12 cellular contexts compared by ENCODE assay signal in genomic region chr6:30211306-30211705, GRCh38. TPM values are rescaled to one million over a fixed set of nuclear protein-coding genes. Genes with fewer than 3 reads are reported as not detected.
DNase-seq lines count a peak whose midpoint lies in the region; ATAC-seq and TF ChIP-seq lines count a peak whose summit lies in the region.
"Had no signal": no experiment of that assay in that cellular context is flagged by ENCODE, and none has a peak within 500 bp of the region (broad histone marks: within the 10 kb centered on the region; RNA-seq: fewer than 3 reads in every experiment).

No MANE protein-coding gene starts in this region.

- peak overlapping the region; percentile 83 for H3K4me2 ChIP-seq in hepatocyte

- H3K79me2 ChIP-seq in hepatocyte = peaks cover 55% of the 10 kb centered on the region

- CTCF ChIA-PET in activated CD8-positive, alpha-beta memory T cell treated with anti-CD3 and anti-CD28 coated beads, Interleukin-2, amount 10 ng/mL, durations not matched to agents 7 days and 5 days (lab: Charles Lee) = interaction anchor here (2.5 kb wide), 1 partner anchor 9 kb away, joined by 10 read pairs; no protein-coding TSS in a partner anchor
- CTCF ChIA-PET in WTC11 (lab: Charles Lee) = no interaction called here

- H3K27ac ChIP-seq in hepatocyte = no peak overlapping the region
- no peak overlapping the region for H3K27ac ChIP-seq in SJCRH30
- H3K27ac ChIP-seq: RWPE1 had no signal

- peaks cover 36% of the 10 kb centered on the region for H4K20me1 ChIP-seq in hepatocyte (ENCODE audit: insufficient read depth, poor library complexity, severe bottlenecking)

- H2AFZ ChIP-seq in hepatocyte = no peak overlapping the region

- no peaks in the 10 kb centered on the region for H3K9me3 Mint-ChIP-seq in activated CD8-positive, alpha-beta memory T cell treated with anti-CD3 and anti-CD28 coated beads, Interleukin-2, amount 10 ng/mL, durations not matched to agents 7 days and 5 days (ENCODE audit: low read depth)
- no peaks in the 10 kb centered on the region for H3K9me3 Mint-ChIP-seq in WTC11
- no peaks in the 10 kb centered on the region for H3K9me3 Mint-ChIP-seq in stimulated activated naive B cell treated with anti-CD40 and anti-IgM and Interleukin-4, amounts not matched to agents 10 μg/mL and 1 μg/mL and 100 μg/mL, for 72 hours

- no peaks in the 10 kb centered on the region for H3K9me2 ChIP-seq in hepatocyte (replicated peaks; ENCODE audit: insufficient read depth)

- TF ChIP-seq CTCF in WTC11 (IDR thresholded peaks at IDR 0.05) (no peak), hepatocyte (IDR thresholded peaks at IDR 0.05; ENCODE audit: poor library complexity) (no peak)

- H3K9me3 ChIP-seq in hepatocyte (ENCODE audit: low read depth) (no peaks in the 10 kb centered on the region), SJCRH30 (replicated peaks) (no peaks in the 10 kb centered on the region)

- no peak for DNase-seq in activated CD8-positive, alpha-beta memory T cell treated with anti-CD3 and anti-CD28 coated beads, Interleukin-2, amount 10 ng/mL, durations not matched to agents 7 days and 5 days
- no peak for DNase-seq in activated CD8-positive, alpha-beta memory T cell treated with anti-CD3 and anti-CD28 coated beads, Interleukin-2, amount 50 U/mL, for 48 hours
- no peak for DNase-seq in WTC11 (ENCODE audit: low spot score)
- DNase-seq in hepatocyte (ENCODE audit: low spot score) = no peak
- no peak for DNase-seq in stimulated activated naive B cell treated with anti-CD40 and anti-IgM and Interleukin-4, amounts not matched to agents 10 μg/mL and 1 μg/mL and 100 μg/mL, for 72 hours
- no peak for DNase-seq in SJCRH30
- DNase-seq in AG20443 (ENCODE audit: low spot score) = no peak
- DNase-seq: activated CD8-positive, alpha-beta memory T cell treated with anti-CD3 and anti-CD28 coated beads for 24 hours; caudate nucleus had no signal

- H3K36me3 ChIP-seq in hepatocyte (replicated peaks; ENCODE audit: insufficient read depth, low read depth) = no peaks in the 10 kb centered on the region
- H3K36me3 ChIP-seq in SJCRH30 = no peaks in the 10 kb centered on the region

- peaks cover 40% of the 10 kb centered on the region for H3K36me3 Mint-ChIP-seq in activated CD8-positive, alpha-beta memory T cell treated with anti-CD3 and anti-CD28 coated beads, Interleukin-2, amount 10 ng/mL, durations not matched to agents 7 days and 5 days
- no peaks in the 10 kb centered on the region; the same call in 1 of the 2 replicates for H3K36me3 Mint-ChIP-seq in WTC11
- H3K36me3 Mint-ChIP-seq in stimulated activated naive B cell treated with anti-CD40 and anti-IgM and Interleukin-4, amounts not matched to agents 10 μg/mL and 1 μg/mL and 100 μg/mL, for 72 hours = peaks cover 18 to 49% of the 10 kb centered on the region in 2 donors

- H3K4me3 ChIP-seq in hepatocyte (no peak overlapping the region), SJCRH30 (no peak overlapping the region)

- ATAC-seq in activated CD8-positive, alpha-beta memory T cell treated with anti-CD3 and anti-CD28 coated beads, Interleukin-2, amount 10 ng/mL, durations not matched to agents 7 days and 5 days = no peak
- ATAC-seq in WTC11 (no peak), HG03469 (IDR thresholded peaks at IDR 0.05; ENCODE audit: unreplicated experiment) (no peak)
- ATAC-seq in stimulated activated naive B cell treated with anti-CD40 and anti-IgM and Interleukin-4, amounts not matched to agents 10 μg/mL and 1 μg/mL and 100 μg/mL, for 72 hours (replicated peaks) = no peak

- POLR2A ChIA-PET in WTC11 (lab: Charles Lee) = no interaction called here

- H3K4me1 ChIP-seq in hepatocyte (ENCODE audit: insufficient read depth) = peaks cover 37% of the 10 kb centered on the region
- H3K4me1 ChIP-seq in SJCRH30 = peaks cover 28% of the 10 kb centered on the region

- peak overlapping the region; percentile 99 for H3K27ac Mint-ChIP-seq in activated CD8-positive, alpha-beta memory T cell treated with anti-CD3 and anti-CD28 coated beads, Interleukin-2, amount 10 ng/mL, durations not matched to agents 7 days and 5 days
- no peak overlapping the region for H3K27ac Mint-ChIP-seq in WTC11
- no peak overlapping the region for H3K27ac Mint-ChIP-seq in stimulated activated naive B cell treated with anti-CD40 and anti-IgM and Interleukin-4, amounts not matched to agents 10 μg/mL and 1 μg/mL and 100 μg/mL, for 72 hours

- H3K4me1 Mint-ChIP-seq in activated CD8-positive, alpha-beta memory T cell treated with anti-CD3 and anti-CD28 coated beads, Interleukin-2, amount 10 ng/mL, durations not matched to agents 7 days and 5 days = peaks cover 64% of the 10 kb centered on the region
- H3K4me1 Mint-ChIP-seq in WTC11 = peaks cover 58% of the 10 kb centered on the region
- peaks cover 55 to 78% of the 10 kb centered on the region in 2 donors for H3K4me1 Mint-ChIP-seq in stimulated activated naive B cell treated with anti-CD40 and anti-IgM and Interleukin-4, amounts not matched to agents 10 μg/mL and 1 μg/mL and 100 μg/mL, for 72 hours

- H3K27me3 ChIP-seq in hepatocyte (no peaks in the 10 kb centered on the region), SJCRH30 (no peaks in the 10 kb centered on the region)

- H3K4me3 Mint-ChIP-seq in activated CD8-positive, alpha-beta memory T cell treated with anti-CD3 and anti-CD28 coated beads, Interleukin-2, amount 10 ng/mL, durations not matched to agents 7 days and 5 days = peak overlapping the region; percentile 95
- peak overlapping the region; percentile 97 for H3K4me3 Mint-ChIP-seq in WTC11
- H3K4me3 Mint-ChIP-seq in stimulated activated naive B cell treated with anti-CD40 and anti-IgM and Interleukin-4, amounts not matched to agents 10 μg/mL and 1 μg/mL and 100 μg/mL, for 72 hours = peak overlapping the region; percentile 47 to 99

- H3K27me3 Mint-ChIP-seq in activated CD8-positive, alpha-beta memory T cell treated with anti-CD3 and anti-CD28 coated beads, Interleukin-2, amount 10 ng/mL, durations not matched to agents 7 days and 5 days = no peaks in the 10 kb centered on the region
- peaks cover 20% of the 10 kb centered on the region for H3K27me3 Mint-ChIP-seq in WTC11 (ENCODE audit: low read depth)
- no peaks in the 10 kb centered on the region for H3K27me3 Mint-ChIP-seq in stimulated activated naive B cell treated with anti-CD40 and anti-IgM and Interleukin-4, amounts not matched to agents 10 μg/mL and 1 μg/mL and 100 μg/mL, for 72 hours

- 58% methylated on average over 2 of the region's 2 CpGs for WGBS in hepatocyte (ENCODE audit: low lambda C conversion rate, missing lambda C conversion rate)

TF ChIP-seq in WTC11, 78 proteins besides CTCF, POLR2A, EP300 and RAD21:
- TF ChIP-seq IRF2 (CRISPR knock-in tag; IDR thresholded peaks at IDR 0.05; ENCODE audit: borderline replicate concordance, low read depth) (no peak), ZSCAN18 (CRISPR knock-in tag; IDR thresholded peaks at IDR 0.05) (no peak), GRHL2 (CRISPR knock-in tag; IDR thresholded peaks at IDR 0.05; ENCODE audit: insufficient replicate concordance, severe bottlenecking) (no peak), GTF2I (CRISPR knock-in tag; conservative IDR thresholded peaks at IDR 0.05) (no peak)
TF ChIP-seq in WTC11: peak in this region for 0.

RNA-seq across cellular contexts. Expression of gene TRIM26, which starts 1.9 kb away (rescaled TPM):
- total RNA-seq in activated CD8-positive, alpha-beta memory T cell treated with anti-CD3 and anti-CD28 coated beads, Interleukin-2, amount 10 ng/mL, durations not matched to agents 7 days and 5 days = 100 to 1,000 TPM; 112 to 115 TPM
- total RNA-seq in WTC11 (2021) (27.7 to 33.0 TPM (median 30.5 TPM) in 3 replicates), hepatocyte (37.2 and 42.3 TPM in 2 replicates)
- polyA plus RNA-seq in hepatocyte = 27.2 and 29.3 TPM in 2 replicates
- total RNA-seq in SJCRH30 (2014; rRNA removed; shearing (Covaris generic)) = 30.5 and 36.3 TPM in 2 replicates

RNA-seq across cellular contexts. Expression of gene TRIM15, which starts 48.0 kb away (rescaled TPM):
- not detected for total RNA-seq in activated CD8-positive, alpha-beta memory T cell treated with anti-CD3 and anti-CD28 coated beads, Interleukin-2, amount 10 ng/mL, durations not matched to agents 7 days and 5 days
- 0.32 to 0.53 TPM (median 0.35 TPM) in 3 replicates for total RNA-seq in WTC11 (2021)
- 2.6 and 3.6 TPM in 2 replicates for total RNA-seq in hepatocyte
- 1.2 and 1.5 TPM in 2 replicates for polyA plus RNA-seq in hepatocyte
- total RNA-seq in SJCRH30 (2014; rRNA removed; shearing (Covaris generic)) = 0.08 and 0.28 TPM in 2 replicates
- polyA plus RNA-seq: AG04450 had no signal

RNA-seq across cellular contexts. Expression of gene TRIM10, which starts 50.3 kb away (rescaled TPM):
- not detected for total RNA-seq in activated CD8-positive, alpha-beta memory T cell treated with anti-CD3 and anti-CD28 coated beads, Interleukin-2, amount 10 ng/mL, durations not matched to agents 7 days and 5 days
- total RNA-seq in WTC11 (2021) (0.09 to 0.22 TPM (median 0.16 TPM) in 3 replicates), hepatocyte (0.12 and 0.27 TPM in 2 replicates)
- 0.16 and 1.1 TPM in 2 replicates for polyA plus RNA-seq in hepatocyte
- not detected in 2 replicates for total RNA-seq in SJCRH30 (2014; rRNA removed; shearing (Covaris generic))
- polyA plus RNA-seq: AG04450 had no signal
